8 cellular contexts compared by ENCODE assay signal in the genomic region with DNA sequence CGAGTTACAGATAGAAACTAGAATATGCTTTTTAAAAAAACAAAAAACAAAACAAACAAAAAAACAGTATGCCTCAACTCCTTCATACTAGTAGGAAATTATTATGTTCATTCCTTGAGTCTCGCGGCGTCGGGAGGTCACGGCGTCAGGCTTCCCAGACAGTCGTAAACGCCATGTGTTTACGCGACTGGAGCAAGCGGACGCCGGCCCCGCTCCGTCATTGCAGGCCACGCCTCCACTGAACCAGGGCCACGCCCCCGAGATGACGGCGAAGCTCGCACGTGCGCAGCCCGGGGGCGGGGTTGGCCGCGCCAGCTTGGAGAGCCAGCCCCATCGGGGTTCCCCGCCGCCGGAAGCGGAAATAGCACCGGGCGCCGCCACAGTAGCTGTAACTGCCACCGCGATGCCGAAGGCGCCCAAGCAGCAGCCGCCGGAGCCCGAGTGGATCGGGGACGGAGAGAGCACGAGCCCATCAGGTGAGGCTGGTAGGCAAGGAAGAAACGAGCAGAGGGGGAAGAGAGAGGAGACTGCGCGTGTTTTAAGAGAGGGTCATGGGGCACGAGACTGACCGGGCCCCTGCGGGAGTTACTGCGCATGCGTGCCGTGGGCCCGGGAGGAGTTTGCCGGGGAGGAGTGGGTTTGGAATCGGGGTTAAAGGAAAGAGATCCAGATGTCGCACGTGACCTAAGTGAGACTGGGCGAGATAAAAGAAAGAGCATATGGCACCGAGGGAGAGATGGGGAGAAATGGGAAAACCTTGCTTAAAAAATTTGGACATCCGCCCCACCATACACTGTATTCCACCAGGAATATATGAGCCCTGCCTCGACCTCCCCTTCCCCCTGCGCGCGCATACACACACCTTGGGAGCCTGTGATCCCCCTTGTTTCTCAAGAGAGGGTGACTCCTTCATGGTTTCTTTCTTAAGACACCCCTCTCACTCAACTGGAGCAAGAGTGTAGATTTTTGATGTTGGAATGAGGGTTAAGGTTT.
A peak's percentile ranks its signal among the peaks of the same experiment; 100 is the strongest.
DNase-seq lines count a peak whose midpoint lies in the region; ATAC-seq and FAIRE-seq lines count a peak whose summit lies in the region.

A gene (plus strand): TSS at position 358 of the 993 bp plus-strand sequence. CDS start 46 bp downstream, at position 404.

- H3K4me3 Mint-ChIP-seq in effector memory CD8-positive, alpha-beta T cell: peak within 1 kb of the TSS; percentile 90 to 96
- H3K4me3 Mint-ChIP-seq in memory B cell: peak within 1 kb of the TSS; percentile 99

- H3K27ac Mint-ChIP-seq in effector memory CD8-positive, alpha-beta T cell: peak within 1 kb of the TSS; percentile 96 to 99
- peak within 1 kb of the TSS; percentile 97 for H3K27ac Mint-ChIP-seq in memory B cell

- DNase-seq in COLO829 (ENCODE audit: low spot score) (peak; percentile 99), HTR-8/SVneo (ENCODE audit: insufficient read length, low spot score) (peak; percentile 96), NOMO-1 treated with dmso at 0.1 percent for 144 hours (lab: John Stamatoyannopoulos, UW; ENCODE audit: unreplicated experiment) (peak; percentile 96), memory B cell (ENCODE audit: low spot score in 2 of 2) (peak; percentile 100)
- peak; percentile 99 for DNase-seq in activated CD8-positive, alpha-beta memory T cell treated with anti-CD3 and anti-CD28 coated beads for 48 hours (ENCODE audit: low read depth in 2 of 3, low spot score in 2 of 3)
- peak; percentile 99 to 100 (median 100) for DNase-seq in effector memory CD8-positive, alpha-beta T cell
- DNase-seq in stimulated activated CD8-positive, alpha-beta memory T cell treated with anti-CD3 and anti-CD28 coated beads, Interleukin-12 subunit alpha, Interleukin-12 subunit beta, amount 100 ng/mL, for 24 hours (ENCODE audit: extremely low read depth): peak; percentile 99

- H3K36me3 Mint-ChIP-seq in effector memory CD8-positive, alpha-beta T cell (ENCODE audit: insufficient read depth): peaks cover 37% of the 10 kb centered on the region
- peaks cover under 1% of the 10 kb centered on the region for H3K36me3 Mint-ChIP-seq in memory B cell

- ATAC-seq in GM21367 (IDR thresholded peaks at IDR 0.05; ENCODE audit: unreplicated experiment) (peak; percentile 79), memory B cell (ENCODE audit: low read depth) (peak; percentile 94)
- peak; percentile 93 for ATAC-seq in effector memory CD8-positive, alpha-beta T cell (replicated peaks)

- peak; percentile 95 for FAIRE-seq in HTR-8/SVneo (lab: Jason Lieb, UNC)

- H3K9me3 Mint-ChIP-seq in effector memory CD8-positive, alpha-beta T cell: no peaks in the 10 kb centered on the region
- no peaks in the 10 kb centered on the region for H3K9me3 Mint-ChIP-seq in memory B cell

- peaks cover 40 to 55% of the 10 kb centered on the region in 2 donors for H3K4me1 Mint-ChIP-seq in effector memory CD8-positive, alpha-beta T cell (ENCODE audit: low read depth in 2 of 2)
- peaks cover 34% of the 10 kb centered on the region for H3K4me1 Mint-ChIP-seq in memory B cell

- no peaks in the 10 kb centered on the region for H3K27me3 Mint-ChIP-seq in effector memory CD8-positive, alpha-beta T cell
- no peaks in the 10 kb centered on the region for H3K27me3 Mint-ChIP-seq in memory B cell

Comparison
In these comparisons a context has a peak if more than half of its experiments do, and no peak if none do; other contexts are left out.
1. Peak in every context shown above with its lines: DNase-seq and ATAC-seq.